In the genomic region with DNA sequence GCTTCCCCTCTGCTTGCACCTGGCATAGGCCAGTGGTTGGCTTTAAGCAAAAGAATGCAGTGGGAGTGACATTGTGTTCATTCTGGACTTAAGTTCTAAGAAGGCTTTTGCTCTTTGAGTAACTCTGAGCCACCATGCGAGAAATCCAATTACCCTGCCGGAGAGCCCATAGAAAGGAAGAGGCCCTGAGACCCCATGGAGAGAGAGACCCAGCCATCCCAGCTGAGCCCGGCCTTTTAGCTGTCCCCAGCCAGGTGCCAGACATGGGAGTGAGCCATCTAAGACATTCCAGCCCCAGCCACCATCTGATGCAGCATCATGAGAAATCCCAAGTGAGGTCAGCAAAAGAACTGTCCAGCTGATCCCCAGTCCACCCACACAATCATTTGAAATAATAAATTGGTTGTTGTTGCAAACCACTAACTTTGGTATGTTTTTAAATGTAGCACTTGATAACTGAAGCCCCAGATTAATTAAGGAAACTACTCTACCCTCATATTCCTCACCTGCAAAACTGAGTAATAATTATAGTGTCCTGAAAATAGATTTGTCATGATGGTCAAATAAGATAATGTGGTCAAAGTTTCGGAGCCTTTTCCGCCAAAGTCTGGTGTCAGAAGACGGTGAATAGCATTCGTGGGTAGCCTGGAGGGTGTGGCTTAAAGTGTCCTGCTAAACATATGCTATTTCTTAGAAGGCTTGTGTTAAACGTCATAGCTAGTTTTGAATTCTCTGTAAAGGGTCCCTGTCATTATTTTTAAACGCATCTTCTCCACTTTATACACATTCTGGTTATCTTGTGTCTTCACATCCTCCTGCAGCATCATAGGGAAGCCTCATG, we compare ENCODE assay signal across 18 cellular contexts.
DNase-seq lines count a peak whose midpoint lies in the region; ATAC-seq and TF ChIP-seq lines count a peak whose summit lies in the region.
"Had no signal": no experiment of that assay in that cellular context is flagged by ENCODE, and none has a peak within 500 bp of the region (broad histone marks: within the 10 kb centered on the region; RNA-seq: fewer than 3 reads in every experiment).

No MANE protein-coding gene starts in this region.

- no peak overlapping the region for H2BK15ac ChIP-seq in mesendoderm (replicated peaks; ENCODE audit: low read depth)

- no peak overlapping the region for H3K56ac ChIP-seq in mesendoderm (ENCODE audit: low read length)

- 78 to 81% methylated on average over 6 to 9 of the region's 9 CpGs for WGBS in endodermal cell (ENCODE audit: insufficient coverage in 1 of 2, insufficient read length in 1 of 2), 2 experiments
- WGBS in mesendoderm (ENCODE audit: extremely low coverage, insufficient coverage, low lambda C conversion rate): no CpG with 5 or more reads among the region's 9 CpGs

- H3K23ac ChIP-seq in mesendoderm (ENCODE audit: low read length): peak overlapping the region; percentile 4

- no peak overlapping the region for H4K5ac ChIP-seq in mesendoderm (ENCODE audit: low read length)

- H3K79me1 ChIP-seq in mesendoderm (ENCODE audit: low read length): no peaks in the 10 kb centered on the region

- H4K8ac ChIP-seq in mesendoderm (ENCODE audit: low read depth, low read length): no peak overlapping the region

- no peak overlapping the region for H2BK120ac ChIP-seq in mesendoderm (ENCODE audit: low read depth, low read length)

- no peak overlapping the region for H3K9ac ChIP-seq in endodermal cell (ENCODE audit: extremely low read depth, low read length, poor library complexity, severe bottlenecking)
- no peak overlapping the region for H3K9ac ChIP-seq in mesendoderm (ENCODE audit: low read length)

- no peaks in the 10 kb centered on the region for H3K36me3 ChIP-seq in endodermal cell (ENCODE audit: control insufficient read depth, insufficient read depth, low read length)
- H3K36me3 ChIP-seq in mesendoderm (ENCODE audit: control insufficient read depth, insufficient read depth, low read length): no peaks in the 10 kb centered on the region

- no peak overlapping the region for H3K18ac ChIP-seq in mesendoderm (ENCODE audit: low read length)

- H3K36me3 Mint-ChIP-seq in endodermal cell (ENCODE audit: low read depth): no peaks in the 10 kb centered on the region
- H3K36me3 Mint-ChIP-seq: CD4-positive, CD25-positive, alpha-beta regulatory T cell; CD8-positive, alpha-beta memory T cell had no signal

- no peak overlapping the region for H3K27ac ChIP-seq in endodermal cell (ENCODE audit: low read depth, low read length)
- no peak overlapping the region for H3K27ac ChIP-seq in mesendoderm (ENCODE audit: low read depth, low read length)
- H3K27ac ChIP-seq: HL-60 had no signal

- H3K4me3 Mint-ChIP-seq in endodermal cell: no peak overlapping the region
- H3K4me3 Mint-ChIP-seq: B cell; CD4-positive, CD25-positive, alpha-beta regulatory T cell; CD8-positive, alpha-beta memory T cell; H9 had no signal

- no peak overlapping the region for H2BK5ac ChIP-seq in mesendoderm (ENCODE audit: low read length)

- DNase-seq in NCI-H82 treated with DMSO at 0.1 percent for 48 hours (lab: John Stamatoyannopoulos, UW; ENCODE audit: unreplicated experiment) (peak; percentile 25), endodermal cell (peak; percentile 70), mesendoderm (peak; percentile 56), retinal pigment epithelial cell (ENCODE audit: low read depth) (peak; percentile 16), EL (no peak), T-helper 9 cell (no peak)
- DNase-seq: C1 segment of cervical spinal cord; Caco-2; CD4-positive, CD25-positive, alpha-beta regulatory T cell; CD8-positive, alpha-beta memory T cell; DMS153; DMS79; GF-D8; H9 had no signal

- TF ChIP-seq CTCF in endodermal cell (conservative IDR thresholded peaks at IDR 0.05) (no peak), retinal pigment epithelial cell (conservative IDR thresholded peaks at IDR 0.05; ENCODE audit: low read depth, low read length) (no peak)

- H3K4me3 ChIP-seq in endodermal cell (ENCODE audit: low read length) (no peak overlapping the region), mesendoderm (ENCODE audit: low read length) (no peak overlapping the region), retinal pigment epithelial cell (ENCODE audit: low read length) (no peak overlapping the region)

- no peak overlapping the region for H3K4ac ChIP-seq in mesendoderm (ENCODE audit: low read depth, low read length)

- H3K27ac Mint-ChIP-seq in endodermal cell: no peak overlapping the region
- H3K27ac Mint-ChIP-seq: B cell; CD4-positive, CD25-positive, alpha-beta regulatory T cell; CD8-positive, alpha-beta memory T cell; H9 had no signal

- H3K9me3 ChIP-seq in endodermal cell (ENCODE audit: control insufficient read depth, low read length): peaks cover 18% of the 10 kb centered on the region

- no peaks in the 10 kb centered on the region for H3K79me2 ChIP-seq in mesendoderm (ENCODE audit: control insufficient read depth, insufficient read depth, low read length)

- no peak overlapping the region for H2AK5ac ChIP-seq in mesendoderm (ENCODE audit: low read length)

- H3K27me3 ChIP-seq in endodermal cell (ENCODE audit: control insufficient read depth, insufficient read depth, low read length, poor library complexity, severe bottlenecking) (no peaks in the 10 kb centered on the region), mesendoderm (ENCODE audit: insufficient read depth, low read length, poor library complexity) (no peaks in the 10 kb centered on the region)

- ATAC-seq in GM18502 (IDR thresholded peaks at IDR 0.05; ENCODE audit: poor library complexity, unreplicated experiment): no peak
- ATAC-seq in HG03354 (IDR thresholded peaks at IDR 0.05; ENCODE audit: poor library complexity, severe bottlenecking, unreplicated experiment): no peak

- H3K4me1 ChIP-seq in endodermal cell (ENCODE audit: control insufficient read depth, insufficient read depth, low read length): peaks cover 6% of the 10 kb centered on the region
- H3K4me1 ChIP-seq in mesendoderm (ENCODE audit: control insufficient read depth, low read depth, low read length): no peaks in the 10 kb centered on the region
- H3K4me1 ChIP-seq: Caco-2 had no signal

- H3K9me3 Mint-ChIP-seq in endodermal cell: peaks cover 8% of the 10 kb centered on the region
- H3K9me3 Mint-ChIP-seq: CD4-positive, CD25-positive, alpha-beta regulatory T cell; CD8-positive, alpha-beta memory T cell had no signal

- peaks cover 10% of the 10 kb centered on the region for H3K4me1 Mint-ChIP-seq in endodermal cell
- H3K4me1 Mint-ChIP-seq: B cell; CD4-positive, CD25-positive, alpha-beta regulatory T cell; CD8-positive, alpha-beta memory T cell had no signal

- H3K4me2 ChIP-seq in mesendoderm (ENCODE audit: low read length): no peak overlapping the region

- peaks cover 2% of the 10 kb centered on the region for H3K27me3 Mint-ChIP-seq in endodermal cell (ENCODE audit: insufficient read depth)

Comparison
In these comparisons a context has a peak if more than half of its experiments do, and no peak if none do; other contexts are left out.
1. DNase-seq: peak in NCI-H82 treated with DMSO at 0.1 percent for 48 hours (single experiment), endodermal cell (single experiment), mesendoderm (single experiment) and retinal pigment epithelial cell (single experiment); none in EL (single experiment) and T-helper 9 cell (single experiment).